In the genomic region with DNA sequence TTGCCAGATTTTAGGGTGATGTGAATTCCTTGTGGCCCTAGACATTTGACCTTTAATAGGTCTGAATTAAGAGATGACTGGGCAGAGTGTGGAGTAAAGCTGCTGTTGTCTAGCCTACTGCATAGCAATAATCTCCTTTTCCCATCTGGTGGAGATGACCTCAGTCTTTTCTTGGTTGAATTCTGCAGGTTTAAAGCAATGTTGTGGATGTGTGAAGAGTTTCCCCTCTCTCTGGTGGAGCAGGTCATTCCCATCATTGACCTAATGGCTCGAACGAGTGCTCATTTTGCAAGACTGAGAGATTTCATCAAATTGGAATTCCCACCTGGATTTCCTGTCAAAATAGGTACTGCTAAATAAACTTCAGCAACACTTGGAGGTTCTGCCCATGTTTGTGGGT, we compare ENCODE assay signal across 1 cellular context.
TF ChIP-seq lines count a peak whose summit lies in the region.

No MANE protein-coding gene starts in this region.

TF ChIP-seq in IMR-90, 13 proteins besides CTCF, POLR2A, EP300 and RAD21:
- TF ChIP-seq CHD1 (IDR thresholded peaks at IDR 0.05; ENCODE audit: low read depth, low read length) (no peak), MAFK (IDR thresholded peaks at IDR 0.05; ENCODE audit: low read depth, low read length) (no peak), MXI1 (IDR thresholded peaks at IDR 0.05; ENCODE audit: borderline replicate concordance, low read depth, low read length) (no peak), FOS (IDR thresholded peaks at IDR 0.05; ENCODE audit: low read depth, low read length) (no peak), SMC3 (IDR thresholded peaks at IDR 0.05; ENCODE audit: low read depth, low read length) (no peak), RFX5 (IDR thresholded peaks at IDR 0.05; ENCODE audit: low read depth, low read length) (no peak), CEBPB (IDR thresholded peaks at IDR 0.05; ENCODE audit: low read depth, low read length) (no peak), USF2 (IDR thresholded peaks at IDR 0.05; ENCODE audit: low read depth, low read length) (no peak), RCOR1 (IDR thresholded peaks at IDR 0.05; ENCODE audit: insufficient replicate concordance, low read length) (no peak), BHLHE40 (IDR thresholded peaks at IDR 0.05; ENCODE audit: low read depth, low read length) (no peak), NFE2L2 (IDR thresholded peaks at IDR 0.05; ENCODE audit: low read depth, low read length) (no peak), MAZ (IDR thresholded peaks at IDR 0.05; ENCODE audit: borderline replicate concordance, low read depth, low read length) (no peak)
- TF ChIP-seq, protein P1, sequence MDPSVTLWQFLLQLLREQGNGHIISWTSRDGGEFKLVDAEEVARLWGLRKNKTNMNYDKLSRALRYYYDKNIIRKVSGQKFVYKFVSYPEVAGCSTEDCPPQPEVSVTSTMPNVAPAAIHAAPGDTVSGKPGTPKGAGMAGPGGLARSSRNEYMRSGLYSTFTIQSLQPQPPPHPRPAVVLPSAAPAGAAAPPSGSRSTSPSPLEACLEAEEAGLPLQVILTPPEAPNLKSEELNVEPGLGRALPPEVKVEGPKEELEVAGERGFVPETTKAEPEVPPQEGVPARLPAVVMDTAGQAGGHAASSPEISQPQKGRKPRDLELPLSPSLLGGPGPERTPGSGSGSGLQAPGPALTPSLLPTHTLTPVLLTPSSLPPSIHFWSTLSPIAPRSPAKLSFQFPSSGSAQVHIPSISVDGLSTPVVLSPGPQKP (IDR thresholded peaks at IDR 0.05; ENCODE audit: borderline replicate concordance, low read depth, low read length) = no peak
